Comparison of ENCODE assay signal across 1 cellular context in the genomic region with DNA sequence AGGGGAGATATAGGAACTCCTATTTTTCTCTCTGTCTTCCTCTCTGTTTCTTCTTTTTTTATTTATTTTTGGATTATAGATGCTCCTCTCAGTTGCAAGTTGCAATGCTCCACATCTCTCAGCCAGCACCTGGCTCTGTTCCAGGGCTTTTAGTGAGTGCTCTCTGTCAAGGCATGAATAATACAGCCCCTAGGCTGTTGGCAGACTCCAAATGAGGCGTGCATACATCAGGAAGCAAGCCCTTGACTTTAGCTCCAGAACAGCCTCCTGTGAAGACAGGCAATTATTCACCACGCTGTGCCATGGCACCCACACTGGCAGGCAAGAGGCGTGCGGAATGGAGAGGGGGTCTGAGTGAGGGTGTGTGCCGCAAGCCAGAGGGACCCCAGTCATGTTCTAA.
A peak's percentile ranks its signal among the peaks of the same experiment; 100 is the strongest.
TF ChIP-seq lines count a peak whose summit lies in the region.

No MANE protein-coding gene starts in this region.

TF ChIP-seq in HEK293, 187 proteins besides CTCF, POLR2A, EP300 and RAD21 (continued from another document and continues in another):
- TF ChIP-seq, protein P1, sequence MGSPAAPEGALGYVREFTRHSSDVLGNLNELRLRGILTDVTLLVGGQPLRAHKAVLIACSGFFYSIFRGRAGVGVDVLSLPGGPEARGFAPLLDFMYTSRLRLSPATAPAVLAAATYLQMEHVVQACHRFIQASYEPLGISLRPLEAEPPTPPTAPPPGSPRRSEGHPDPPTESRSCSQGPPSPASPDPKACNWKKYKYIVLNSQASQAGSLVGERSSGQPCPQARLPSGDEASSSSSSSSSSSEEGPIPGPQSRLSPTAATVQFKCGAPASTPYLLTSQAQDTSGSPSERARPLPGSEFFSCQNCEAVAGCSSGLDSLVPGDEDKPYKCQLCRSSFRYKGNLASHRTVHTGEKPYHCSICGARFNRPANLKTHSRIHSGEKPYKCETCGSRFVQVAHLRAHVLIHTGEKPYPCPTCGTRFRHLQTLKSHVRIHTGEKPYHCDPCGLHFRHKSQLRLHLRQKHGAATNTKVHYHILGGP (tag by site-specific recombination; IDR thresholded peaks at IDR 0.05) = no peak
- TF ChIP-seq ZNF501 (tag by site-specific recombination; IDR thresholded peaks at IDR 0.05) (no peak), ZNF843 (tag by site-specific recombination; IDR thresholded peaks at IDR 0.05) (peak; percentile 75), ZNF37A (tag by site-specific recombination; IDR thresholded peaks at IDR 0.05) (no peak), ZNF623 (tag by site-specific recombination; IDR thresholded peaks at IDR 0.05) (no peak), ZBTB7A (tag by site-specific recombination; IDR thresholded peaks at IDR 0.05; ENCODE audit: low read depth) (no peak), ZNF560 (tag by site-specific recombination; IDR thresholded peaks at IDR 0.05; ENCODE audit: borderline replicate concordance) (no peak), SETDB1 (IDR thresholded peaks at IDR 0.05; ENCODE audit: insufficient read length, low read length) (no peak), KLF1 (tag by site-specific recombination; IDR thresholded peaks at IDR 0.05) (no peak), ZNF654 (tag by site-specific recombination; IDR thresholded peaks at IDR 0.05; ENCODE audit: low read depth) (no peak), ZNF707 (tag by site-specific recombination; IDR thresholded peaks at IDR 0.05) (no peak), ZNF658 (tag by site-specific recombination; IDR thresholded peaks at IDR 0.05) (no peak), ZNF747 (tag by site-specific recombination; IDR thresholded peaks at IDR 0.05) (no peak), ZNF24 (tag by site-specific recombination; IDR thresholded peaks at IDR 0.05) (no peak), MEIS1 (CRISPR knock-in tag; IDR thresholded peaks at IDR 0.05; ENCODE audit: borderline replicate concordance) (peak; percentile 73; the same call in 1 of the 2 replicates), ZBTB8A (tag by site-specific recombination; IDR thresholded peaks at IDR 0.05) (no peak), HOXD13 (CRISPR knock-in tag; IDR thresholded peaks at IDR 0.05; ENCODE audit: borderline replicate concordance) (no peak), ZNF112 (tag by site-specific recombination; IDR thresholded peaks at IDR 0.05) (no peak), ZNF837 (tag by site-specific recombination; IDR thresholded peaks at IDR 0.05) (no peak), ZNF184 (tag by site-specific recombination; IDR thresholded peaks at IDR 0.05) (no peak), ZNF274 (IDR thresholded peaks at IDR 0.05; ENCODE audit: low read length) (no peak), ZNF274 (tag by site-specific recombination; IDR thresholded peaks at IDR 0.05; ENCODE audit: borderline replicate concordance) (no peak), SP2 (tag by site-specific recombination; IDR thresholded peaks at IDR 0.05) (no peak), ZNF514 (tag by site-specific recombination; IDR thresholded peaks at IDR 0.05) (no peak), ZNF211 (tag by site-specific recombination; IDR thresholded peaks at IDR 0.05; ENCODE audit: low read depth) (no peak), ZBTB20 (tag by site-specific recombination; IDR thresholded peaks at IDR 0.05) (no peak), ZBTB17 (tag by site-specific recombination; IDR thresholded peaks at IDR 0.05) (peak; percentile 70), FEZF1 (tag by site-specific recombination; IDR thresholded peaks at IDR 0.05) (peak; percentile 91)
- TF ChIP-seq, protein P2, sequence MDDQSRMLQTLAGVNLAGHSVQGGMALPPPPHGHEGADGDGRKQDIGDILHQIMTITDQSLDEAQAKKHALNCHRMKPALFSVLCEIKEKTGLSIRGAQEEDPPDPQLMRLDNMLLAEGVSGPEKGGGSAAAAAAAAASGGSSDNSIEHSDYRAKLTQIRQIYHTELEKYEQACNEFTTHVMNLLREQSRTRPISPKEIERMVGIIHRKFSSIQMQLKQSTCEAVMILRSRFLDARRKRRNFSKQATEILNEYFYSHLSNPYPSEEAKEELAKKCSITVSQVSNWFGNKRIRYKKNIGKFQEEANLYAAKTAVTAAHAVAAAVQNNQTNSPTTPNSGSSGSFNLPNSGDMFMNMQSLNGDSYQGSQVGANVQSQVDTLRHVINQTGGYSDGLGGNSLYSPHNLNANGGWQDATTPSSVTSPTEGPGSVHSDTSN (CRISPR knock-in tag; IDR thresholded peaks at IDR 0.05) = no peak
- TF ChIP-seq, protein P3, sequence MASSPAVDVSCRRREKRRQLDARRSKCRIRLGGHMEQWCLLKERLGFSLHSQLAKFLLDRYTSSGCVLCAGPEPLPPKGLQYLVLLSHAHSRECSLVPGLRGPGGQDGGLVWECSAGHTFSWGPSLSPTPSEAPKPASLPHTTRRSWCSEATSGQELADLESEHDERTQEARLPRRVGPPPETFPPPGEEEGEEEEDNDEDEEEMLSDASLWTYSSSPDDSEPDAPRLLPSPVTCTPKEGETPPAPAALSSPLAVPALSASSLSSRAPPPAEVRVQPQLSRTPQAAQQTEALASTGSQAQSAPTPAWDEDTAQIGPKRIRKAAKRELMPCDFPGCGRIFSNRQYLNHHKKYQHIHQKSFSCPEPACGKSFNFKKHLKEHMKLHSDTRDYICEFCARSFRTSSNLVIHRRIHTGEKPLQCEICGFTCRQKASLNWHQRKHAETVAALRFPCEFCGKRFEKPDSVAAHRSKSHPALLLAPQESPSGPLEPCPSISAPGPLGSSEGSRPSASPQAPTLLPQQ (tag by site-specific recombination; IDR thresholded peaks at IDR 0.05) = no peak
- TF ChIP-seq, protein P4, sequence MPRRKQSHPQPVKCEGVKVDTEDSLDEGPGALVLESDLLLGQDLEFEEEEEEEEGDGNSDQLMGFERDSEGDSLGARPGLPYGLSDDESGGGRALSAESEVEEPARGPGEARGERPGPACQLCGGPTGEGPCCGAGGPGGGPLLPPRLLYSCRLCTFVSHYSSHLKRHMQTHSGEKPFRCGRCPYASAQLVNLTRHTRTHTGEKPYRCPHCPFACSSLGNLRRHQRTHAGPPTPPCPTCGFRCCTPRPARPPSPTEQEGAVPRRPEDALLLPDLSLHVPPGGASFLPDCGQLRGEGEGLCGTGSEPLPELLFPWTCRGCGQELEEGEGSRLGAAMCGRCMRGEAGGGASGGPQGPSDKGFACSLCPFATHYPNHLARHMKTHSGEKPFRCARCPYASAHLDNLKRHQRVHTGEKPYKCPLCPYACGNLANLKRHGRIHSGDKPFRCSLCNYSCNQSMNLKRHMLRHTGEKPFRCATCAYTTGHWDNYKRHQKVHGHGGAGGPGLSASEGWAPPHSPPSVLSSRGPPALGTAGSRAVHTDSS (tag by site-specific recombination; IDR thresholded peaks at IDR 0.05) = no peak
- TF ChIP-seq, protein P5, sequence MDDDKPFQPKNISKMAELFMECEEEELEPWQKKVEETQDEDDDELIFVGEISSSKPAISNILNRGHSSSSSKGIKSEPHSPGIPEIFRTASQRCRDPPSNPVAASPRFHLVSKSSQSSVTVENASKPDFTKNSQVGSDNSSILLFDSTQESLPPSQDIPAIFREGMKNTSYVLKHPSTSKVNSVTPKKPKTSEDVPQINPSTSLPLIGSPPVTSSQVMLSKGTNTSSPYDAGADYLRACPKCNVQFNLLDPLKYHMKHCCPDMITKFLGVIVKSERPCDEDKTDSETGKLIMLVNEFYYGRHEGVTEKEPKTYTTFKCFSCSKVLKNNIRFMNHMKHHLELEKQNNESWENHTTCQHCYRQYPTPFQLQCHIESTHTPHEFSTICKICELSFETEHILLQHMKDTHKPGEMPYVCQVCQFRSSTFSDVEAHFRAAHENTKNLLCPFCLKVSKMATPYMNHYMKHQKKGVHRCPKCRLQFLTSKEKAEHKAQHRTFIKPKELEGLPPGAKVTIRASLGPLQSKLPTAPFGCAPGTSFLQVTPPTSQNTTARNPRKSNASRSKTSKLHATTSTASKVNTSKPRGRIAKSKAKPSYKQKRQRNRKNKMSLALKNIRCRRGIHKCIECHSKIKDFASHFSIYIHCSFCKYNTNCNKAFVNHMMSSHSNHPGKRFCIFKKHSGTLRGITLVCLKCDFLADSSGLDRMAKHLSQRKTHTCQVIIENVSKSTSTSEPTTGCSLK (tag by site-specific recombination; IDR thresholded peaks at IDR 0.05) = no peak
- TF ChIP-seq, protein P6, sequence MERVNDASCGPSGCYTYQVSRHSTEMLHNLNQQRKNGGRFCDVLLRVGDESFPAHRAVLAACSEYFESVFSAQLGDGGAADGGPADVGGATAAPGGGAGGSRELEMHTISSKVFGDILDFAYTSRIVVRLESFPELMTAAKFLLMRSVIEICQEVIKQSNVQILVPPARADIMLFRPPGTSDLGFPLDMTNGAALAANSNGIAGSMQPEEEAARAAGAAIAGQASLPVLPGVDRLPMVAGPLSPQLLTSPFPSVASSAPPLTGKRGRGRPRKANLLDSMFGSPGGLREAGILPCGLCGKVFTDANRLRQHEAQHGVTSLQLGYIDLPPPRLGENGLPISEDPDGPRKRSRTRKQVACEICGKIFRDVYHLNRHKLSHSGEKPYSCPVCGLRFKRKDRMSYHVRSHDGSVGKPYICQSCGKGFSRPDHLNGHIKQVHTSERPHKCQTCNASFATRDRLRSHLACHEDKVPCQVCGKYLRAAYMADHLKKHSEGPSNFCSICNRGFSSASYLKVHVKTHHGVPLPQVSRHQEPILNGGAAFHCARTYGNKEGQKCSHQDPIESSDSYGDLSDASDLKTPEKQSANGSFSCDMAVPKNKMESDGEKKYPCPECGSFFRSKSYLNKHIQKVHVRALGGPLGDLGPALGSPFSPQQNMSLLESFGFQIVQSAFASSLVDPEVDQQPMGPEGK (tag by site-specific recombination; IDR thresholded peaks at IDR 0.05) = no peak
- TF ChIP-seq, protein P7, sequence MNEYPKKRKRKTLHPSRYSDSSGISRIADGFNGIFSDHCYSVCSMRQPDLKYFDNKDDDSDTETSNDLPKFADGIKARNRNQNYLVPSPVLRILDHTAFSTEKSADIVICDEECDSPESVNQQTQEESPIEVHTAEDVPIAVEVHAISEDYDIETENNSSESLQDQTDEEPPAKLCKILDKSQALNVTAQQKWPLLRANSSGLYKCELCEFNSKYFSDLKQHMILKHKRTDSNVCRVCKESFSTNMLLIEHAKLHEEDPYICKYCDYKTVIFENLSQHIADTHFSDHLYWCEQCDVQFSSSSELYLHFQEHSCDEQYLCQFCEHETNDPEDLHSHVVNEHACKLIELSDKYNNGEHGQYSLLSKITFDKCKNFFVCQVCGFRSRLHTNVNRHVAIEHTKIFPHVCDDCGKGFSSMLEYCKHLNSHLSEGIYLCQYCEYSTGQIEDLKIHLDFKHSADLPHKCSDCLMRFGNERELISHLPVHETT (tag by site-specific recombination; IDR thresholded peaks at IDR 0.05) = no peak
- TF ChIP-seq, protein P8, sequence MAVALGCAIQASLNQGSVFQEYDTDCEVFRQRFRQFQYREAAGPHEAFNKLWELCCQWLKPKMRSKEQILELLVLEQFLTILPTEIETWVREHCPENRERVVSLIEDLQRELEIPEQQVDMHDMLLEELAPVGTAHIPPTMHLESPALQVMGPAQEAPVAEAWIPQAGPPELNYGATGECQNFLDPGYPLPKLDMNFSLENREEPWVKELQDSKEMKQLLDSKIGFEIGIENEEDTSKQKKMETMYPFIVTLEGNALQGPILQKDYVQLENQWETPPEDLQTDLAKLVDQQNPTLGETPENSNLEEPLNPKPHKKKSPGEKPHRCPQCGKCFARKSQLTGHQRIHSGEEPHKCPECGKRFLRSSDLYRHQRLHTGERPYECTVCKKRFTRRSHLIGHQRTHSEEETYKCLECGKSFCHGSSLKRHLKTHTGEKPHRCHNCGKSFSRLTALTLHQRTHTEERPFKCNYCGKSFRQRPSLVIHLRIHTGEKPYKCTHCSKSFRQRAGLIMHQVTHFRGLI (tag by site-specific recombination; IDR thresholded peaks at IDR 0.05) = no peak
- TF ChIP-seq, protein P9, sequence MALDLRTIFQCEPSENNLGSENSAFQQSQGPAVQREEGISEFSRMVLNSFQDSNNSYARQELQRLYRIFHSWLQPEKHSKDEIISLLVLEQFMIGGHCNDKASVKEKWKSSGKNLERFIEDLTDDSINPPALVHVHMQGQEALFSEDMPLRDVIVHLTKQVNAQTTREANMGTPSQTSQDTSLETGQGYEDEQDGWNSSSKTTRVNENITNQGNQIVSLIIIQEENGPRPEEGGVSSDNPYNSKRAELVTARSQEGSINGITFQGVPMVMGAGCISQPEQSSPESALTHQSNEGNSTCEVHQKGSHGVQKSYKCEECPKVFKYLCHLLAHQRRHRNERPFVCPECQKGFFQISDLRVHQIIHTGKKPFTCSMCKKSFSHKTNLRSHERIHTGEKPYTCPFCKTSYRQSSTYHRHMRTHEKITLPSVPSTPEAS (tag by site-specific recombination; IDR thresholded peaks at IDR 0.05) = no peak
- TF ChIP-seq, protein P10, sequence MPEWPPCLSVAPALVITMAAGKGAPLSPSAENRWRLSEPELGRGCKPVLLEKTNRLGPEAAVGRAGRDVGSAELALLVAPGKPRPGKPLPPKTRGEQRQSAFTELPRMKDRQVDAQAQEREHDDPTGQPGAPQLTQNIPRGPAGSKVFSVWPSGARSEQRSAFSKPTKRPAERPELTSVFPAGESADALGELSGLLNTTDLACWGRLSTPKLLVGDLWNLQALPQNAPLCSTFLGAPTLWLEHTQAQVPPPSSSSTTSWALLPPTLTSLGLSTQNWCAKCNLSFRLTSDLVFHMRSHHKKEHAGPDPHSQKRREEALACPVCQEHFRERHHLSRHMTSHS (tag by site-specific recombination; IDR thresholded peaks at IDR 0.05) = no peak
- TF ChIP-seq, protein P11, sequence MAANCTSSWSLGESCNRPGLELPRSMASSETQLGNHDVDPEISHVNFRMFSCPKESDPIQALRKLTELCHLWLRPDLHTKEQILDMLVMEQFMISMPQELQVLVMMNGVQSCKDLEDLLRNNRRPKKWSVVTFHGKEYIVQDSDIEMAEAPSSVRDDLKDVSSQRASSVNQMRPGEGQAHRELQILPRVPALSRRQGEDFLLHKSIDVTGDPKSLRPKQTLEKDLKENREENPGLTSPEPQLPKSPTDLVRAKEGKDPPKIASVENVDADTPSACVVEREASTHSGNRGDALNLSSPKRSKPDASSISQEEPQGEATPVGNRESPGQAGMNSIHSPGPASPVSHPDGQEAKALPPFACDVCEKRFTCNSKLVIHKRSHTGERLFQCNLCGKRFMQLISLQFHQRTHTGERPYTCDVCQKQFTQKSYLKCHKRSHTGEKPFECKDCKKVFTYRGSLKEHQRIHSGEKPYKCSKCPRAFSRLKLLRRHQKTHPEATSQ (tag by site-specific recombination; IDR thresholded peaks at IDR 0.05) = no peak
